16 cellular contexts compared by ENCODE assay signal in genomic region chr1:59315529-59316433, GRCh38. TPM values are rescaled to one million over a fixed set of nuclear protein-coding genes. Genes with fewer than 3 reads are reported as not detected.
DNase-seq lines count a peak whose midpoint lies in the region; ATAC-seq, FAIRE-seq and TF ChIP-seq lines count a peak whose summit lies in the region.
"Had no signal": no experiment of that assay in that cellular context is flagged by ENCODE, and none has a peak within 500 bp of the region (broad histone marks: within the 10 kb centered on the region; RNA-seq: fewer than 3 reads in every experiment).

No MANE protein-coding gene starts in this region.

- no peak for FAIRE-seq in kidney (lab: Jason Lieb, UNC)
- FAIRE-seq: frontal cortex, RCC 7860 had no signal

- TF ChIP-seq CTCF in VCaP (conservative IDR thresholded peaks at IDR 0.05) (no peak), kidney (IDR thresholded peaks at IDR 0.05; ENCODE audit: borderline replicate concordance, extremely low read depth, insufficient read depth) (no peak), progenitor cell of endocrine pancreas (IDR thresholded peaks at IDR 0.05; ENCODE audit: unreplicated experiment) (no peak)

- H3K4me1 Mint-ChIP-seq in progenitor cell of endocrine pancreas (ENCODE audit: low read depth) = peaks cover 23% of the 10 kb centered on the region

- H3K27ac Mint-ChIP-seq in progenitor cell of endocrine pancreas = peak overlapping the region; percentile 50

- H3K9me3 Mint-ChIP-seq in progenitor cell of endocrine pancreas (ENCODE audit: low read depth) = peaks cover 6% of the 10 kb centered on the region

- peak overlapping the region; percentile 88 for H3K27ac ChIP-seq in VCaP
- H3K27ac ChIP-seq in kidney (ENCODE audit: low read depth in 2 of 2, low read length in 2 of 2) = peak overlapping the region; percentile 30 to 79

- DNase-seq in AG08395 (ENCODE audit: low spot score) = peak; percentile 25
- DNase-seq in kidney = no peak
- no peak for DNase-seq in progenitor cell of endocrine pancreas (ENCODE audit: low spot score, unreplicated experiment)
- DNase-seq in activated CD8-positive, alpha-beta memory T cell treated with anti-CD3 and anti-CD28 coated beads, Interleukin-2, amount 50 U/mL, for 4 hours = no peak
- DNase-seq in erythroblast (lab: John Stamatoyannopoulos, UW) = no peak
- DNase-seq in activated CD4-positive, alpha-beta T cell treated with anti-CD3 and anti-CD28 coated beads, Interleukin-2, amount 50 U/mL, for 4 hours = no peak
- DNase-seq: activated CD4-positive, alpha-beta T cell treated with anti-CD3 and anti-CD28 coated beads for 48 hours; amygdala; dorsolateral prefrontal cortex; NCI-H1092 treated with DMSO at 0.1 percent for 48 hours; NCI-H446 treated with DMSO at 0.1 percent for 48 hours had no signal

- intact Hi-C loops in kidney (cut with DNase I) = no loop called here

- no peak for TF ChIP-seq POLR2A in erythroblast (IDR thresholded peaks at IDR 0.05; ENCODE audit: low read length)

- ATAC-seq in GM21717 (IDR thresholded peaks at IDR 0.05; ENCODE audit: unreplicated experiment) = no peak

- H3K4me3 Mint-ChIP-seq in progenitor cell of endocrine pancreas (ENCODE audit: low read depth) = no peak overlapping the region
- H3K4me3 Mint-ChIP-seq: T-helper 1 cell treated with Interleukin-12 subunit alpha and Interleukin-12 subunit beta and Interleukin-4 antibody, amounts not matched to agents 30 μg/mL and 1 μg/mL, for 36 hours had no signal

- peaks cover 4 to 14% of the 10 kb centered on the region in 2 donors for H3K4me1 ChIP-seq in kidney (ENCODE audit: control insufficient read depth in 1 of 2, insufficient read depth in 1 of 2, low read depth in 1 of 2, low read length in 2 of 2)

- no peaks in the 10 kb centered on the region for H3K36me3 ChIP-seq in kidney (ENCODE audit: control insufficient read depth in 1 of 2, insufficient read depth in 2 of 2, low read length in 2 of 2)

- H3K9me3 ChIP-seq in kidney (ENCODE audit: control insufficient read depth in 1 of 2, low read length in 2 of 2) = no peaks in the 10 kb centered on the region

- H3K36me3 Mint-ChIP-seq in progenitor cell of endocrine pancreas (ENCODE audit: insufficient read depth) = no peaks in the 10 kb centered on the region

- peak overlapping the region; percentile 23 to 40 for H3K4me3 ChIP-seq in kidney (ENCODE audit: low read length in 2 of 2)

- H3K9ac ChIP-seq in kidney (ENCODE audit: low read length in 2 of 2) = peak overlapping the region in 1 of 2 donors; percentile 36

- no peaks in the 10 kb centered on the region for H3K27me3 Mint-ChIP-seq in progenitor cell of endocrine pancreas

RNA-seq across cellular contexts. Expression of gene FGGY, which starts 18.9 kb away (rescaled TPM):
- total RNA-seq in kidney (31.0 TPM), progenitor cell of endocrine pancreas (18.0 and 18.2 TPM in 2 replicates)
- 11.2 TPM for polyA plus RNA-seq in kidney (ENCODE audit: insufficient read depth, low read depth, low replicate concordance)
